In the genomic region with DNA sequence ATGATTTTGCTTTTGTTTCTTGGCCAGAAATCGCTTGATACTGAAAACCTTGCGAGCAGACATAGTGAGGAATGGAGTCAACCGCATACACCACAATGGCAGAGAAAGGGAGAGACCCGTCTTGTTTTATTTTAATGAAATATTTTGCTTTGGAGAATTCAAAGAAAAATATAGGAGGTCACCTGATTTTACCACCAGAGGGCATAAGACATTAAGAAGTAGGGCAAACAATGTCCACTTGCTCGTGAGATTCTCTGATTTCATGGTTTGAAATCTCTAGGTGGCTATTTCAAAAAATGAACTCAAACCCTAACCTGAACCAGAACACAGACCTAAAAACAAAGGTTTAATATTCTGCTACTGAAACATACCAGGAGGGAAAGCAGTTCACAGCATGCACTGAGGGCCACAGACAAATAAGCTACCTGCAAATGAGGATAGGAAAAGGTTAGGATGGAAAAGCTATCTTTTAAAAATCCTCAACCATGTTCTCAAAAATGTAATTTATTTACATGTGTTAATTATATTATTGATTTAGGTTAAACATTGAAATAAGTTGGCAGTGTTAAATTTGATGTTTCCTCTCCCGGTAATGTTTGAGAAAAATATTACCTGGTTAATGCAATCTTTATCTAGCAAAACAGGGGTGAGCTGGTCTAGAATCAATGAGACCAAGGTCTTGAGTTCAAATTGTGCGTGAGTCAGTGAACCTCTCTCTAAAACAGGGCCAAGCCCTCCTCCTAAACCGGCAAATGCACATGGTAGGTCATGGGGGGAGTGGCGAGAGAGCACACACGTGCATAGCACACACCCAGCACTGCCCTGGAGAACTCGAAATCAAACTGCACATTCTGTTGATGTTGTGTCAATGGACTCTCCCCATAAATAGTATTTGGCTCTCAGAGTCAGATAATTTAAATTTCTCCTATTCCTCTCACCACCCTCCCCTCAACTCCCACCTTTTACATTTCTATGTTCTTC, we compare ENCODE assay signal across 11 cellular contexts. TPM values are rescaled to one million over a fixed set of nuclear protein-coding genes. Genes with fewer than 3 reads are reported as not detected.
A peak's percentile ranks its signal among the peaks of the same experiment; 100 is the strongest.
DNase-seq lines count a peak whose midpoint lies in the region; ATAC-seq, FAIRE-seq and TF ChIP-seq lines count a peak whose summit lies in the region.
"Had no signal": no experiment of that assay in that cellular context is flagged by ENCODE, and none has a peak within 500 bp of the region (broad histone marks: within the 10 kb centered on the region; RNA-seq: fewer than 3 reads in every experiment).

No MANE protein-coding gene starts in this region.

- ATAC-seq in HCT116 (peak; percentile 58), GM19351 (IDR thresholded peaks at IDR 0.05; ENCODE audit: unreplicated experiment) (no peak), HG02840 (IDR thresholded peaks at IDR 0.05; ENCODE audit: low FRiP score, unreplicated experiment) (no peak), left colon (no peak)

- no peaks in the 10 kb centered on the region for H3K79me2 ChIP-seq in HCT116 (ENCODE audit: insufficient read depth, low read length)

- no peak for TF ChIP-seq POLR2A in HCT116 (IDR thresholded peaks at IDR 0.05; ENCODE audit: borderline replicate concordance, extremely low read depth, insufficient read depth, insufficient read length)

- H3K9me2 ChIP-seq in HCT116 (ENCODE audit: insufficient read depth), result no peaks in the 10 kb centered on the region

- CTCF ChIA-PET in HCT116 (lab: Charles Lee), result interaction anchor here (0.8 to 1.7 kb wide), 6 partner anchors 12 to 316 kb away, joined by 3 to 7 read pairs (median 4); a partner anchor contains a TSS

- POLR2A ChIA-PET in HCT116 (lab: Charles Lee), result no interaction called here

- H3K36me3 ChIP-seq in HCT116 (ENCODE audit: control insufficient read depth in 1 of 2, insufficient read depth in 2 of 2, low read length in 2 of 2) (no peaks in the 10 kb centered on the region), SJCRH30 (no peaks in the 10 kb centered on the region)
- H3K36me3 ChIP-seq: prostate gland had no signal

- H3K4me1 ChIP-seq in HCT116 (ENCODE audit: control insufficient read depth in 1 of 2, insufficient read depth in 2 of 2, low read length in 2 of 2) (no peaks in the 10 kb centered on the region), SJCRH30 (no peaks in the 10 kb centered on the region; the same call in 1 of the 2 replicates)
- H3K4me1 ChIP-seq: prostate gland had no signal

- RAD21 ChIA-PET in HCT116 (lab: Charles Lee; ENCODE audit: low non-redundant PET in 1 of 2, low total read pairs in 2 of 2, uncharacterized antibody in 2 of 2, unreplicated experiment in 2 of 2), result no interaction called here

- H3K9me3 ChIP-seq in HCT116 (ENCODE audit: control insufficient read depth in 1 of 2, insufficient read depth in 1 of 2, low read depth in 1 of 2, low read length in 2 of 2) (no peaks in the 10 kb centered on the region), SJCRH30 (replicated peaks) (no peaks in the 10 kb centered on the region)
- H3K9me3 ChIP-seq: prostate gland had no signal

- no peak for FAIRE-seq in D721Med (lab: Jason Lieb, UNC)
- FAIRE-seq: colon had no signal

- TF ChIP-seq CTCF in D721Med (IDR thresholded peaks at IDR 0.05; ENCODE audit: insufficient read depth, missing control alignments) (peak; percentile 20), HCT116 (IDR thresholded peaks at IDR 0.05 in 2 of 3, conservative IDR thresholded peaks at IDR 0.05 in 1 of 3; ENCODE audit: borderline replicate concordance in 1 of 3, insufficient read depth in 1 of 3, low read depth in 2 of 3, low read length in 2 of 3) (peak; percentile 36 to 62 (median 50); a peak in 5 of 6 replicates)

- intact Hi-C loops in HCT116 (cut with micrococcal nuclease), result loop anchor here (2.0 kb wide), 2 partner anchors 157 to 645 kb away; a partner anchor contains a TSS
- intact Hi-C loops in left colon (cut with DNase I, micrococcal nuclease), result no loop called here

- TF ChIP-seq RAD21 in HCT116 (IDR thresholded peaks at IDR 0.05; ENCODE audit: low read depth), result peak; percentile 57

- no TSS peak for BruUV-seq in HCT116 (replicated peaks; lab: Mats Ljungman, UMichigan)

- H4K20me1 ChIP-seq in HCT116 (ENCODE audit: insufficient read depth), result no peaks in the 10 kb centered on the region

- H3K27me3 ChIP-seq in HCT116 (ENCODE audit: insufficient read depth, low read length) (no peaks in the 10 kb centered on the region), SJCRH30 (no peaks in the 10 kb centered on the region)

- H3K4me3 ChIP-seq in HCT116 (replicated peaks in 1 of 2; ENCODE audit: low read depth in 1 of 2, low read length in 2 of 2) (no peak overlapping the region), SJCRH30 (no peak overlapping the region)
- H3K4me3 ChIP-seq: prostate gland, SK-N-MC had no signal

- no peak overlapping the region for H3K9ac ChIP-seq in HCT116 (ENCODE audit: low read length)

- H2AFZ ChIP-seq in HCT116 (ENCODE audit: low read depth, low read length, poor library complexity, severe bottlenecking), result peak overlapping the region; percentile 91

- no peak overlapping the region for H3K4me2 ChIP-seq in HCT116 (ENCODE audit: low read length)

- no peak for DNase-seq in D721Med (ENCODE audit: insufficient read length, low spot score)
- no peak for DNase-seq in HCT116 (ENCODE audit: low read depth, low spot score)
- DNase-seq in SJCRH30, result peak; percentile 8 to 65
- peak; percentile 10 for DNase-seq in kidney glomerular epithelial cell (lab: John Stamatoyannopoulos, UW)
- no peak for DNase-seq in activated naive CD4-positive, alpha-beta T cell treated with anti-CD3 and anti-CD28 coated beads, Interleukin-2, amount 50 U/mL, for 16 hours
- DNase-seq in left colon, result no peak

- no peak overlapping the region for H3K27ac ChIP-seq in HCT116 (ENCODE audit: low read depth, low read length)
- H3K27ac ChIP-seq in SJCRH30, result no peak overlapping the region
- H3K27ac ChIP-seq: prostate gland, SK-N-MC had no signal

TF ChIP-seq in HCT116, 20 proteins besides CTCF, POLR2A, EP300 and RAD21 (continues in another document):
- TF ChIP-seq JUND (IDR thresholded peaks at IDR 0.05) (no peak), ZNF274 (IDR thresholded peaks at IDR 0.05; ENCODE audit: low read depth, low read length) (no peak), ZFX (IDR thresholded peaks at IDR 0.05) (no peak), TCF7L2 (IDR thresholded peaks at IDR 0.05; ENCODE audit: borderline replicate concordance, extremely low read depth, insufficient read depth, insufficient read length) (no peak), EZH2phosphoT487 (IDR thresholded peaks at IDR 0.05; ENCODE audit: borderline replicate concordance) (no peak), ELF1 (IDR thresholded peaks at IDR 0.05; ENCODE audit: borderline replicate concordance, low read depth) (no peak), SRF (IDR thresholded peaks at IDR 0.05; ENCODE audit: low read depth) (no peak), SIN3A (IDR thresholded peaks at IDR 0.05; ENCODE audit: low read depth) (no peak), EZH2 (IDR thresholded peaks at IDR 0.05) (no peak), CEBPB (IDR thresholded peaks at IDR 0.05; ENCODE audit: low read depth) (no peak), FOSL1 (IDR thresholded peaks at IDR 0.05; ENCODE audit: low read depth) (no peak), SP1 (IDR thresholded peaks at IDR 0.05; ENCODE audit: low read depth) (no peak), YY1 (IDR thresholded peaks at IDR 0.05; ENCODE audit: extremely low read depth, insufficient replicate concordance, low read depth, low read length) (no peak), CBX3 (IDR thresholded peaks at IDR 0.05; ENCODE audit: low read depth) (no peak), EGR1 (IDR thresholded peaks at IDR 0.05; ENCODE audit: low read depth) (no peak)
- TF ChIP-seq, protein P1, sequence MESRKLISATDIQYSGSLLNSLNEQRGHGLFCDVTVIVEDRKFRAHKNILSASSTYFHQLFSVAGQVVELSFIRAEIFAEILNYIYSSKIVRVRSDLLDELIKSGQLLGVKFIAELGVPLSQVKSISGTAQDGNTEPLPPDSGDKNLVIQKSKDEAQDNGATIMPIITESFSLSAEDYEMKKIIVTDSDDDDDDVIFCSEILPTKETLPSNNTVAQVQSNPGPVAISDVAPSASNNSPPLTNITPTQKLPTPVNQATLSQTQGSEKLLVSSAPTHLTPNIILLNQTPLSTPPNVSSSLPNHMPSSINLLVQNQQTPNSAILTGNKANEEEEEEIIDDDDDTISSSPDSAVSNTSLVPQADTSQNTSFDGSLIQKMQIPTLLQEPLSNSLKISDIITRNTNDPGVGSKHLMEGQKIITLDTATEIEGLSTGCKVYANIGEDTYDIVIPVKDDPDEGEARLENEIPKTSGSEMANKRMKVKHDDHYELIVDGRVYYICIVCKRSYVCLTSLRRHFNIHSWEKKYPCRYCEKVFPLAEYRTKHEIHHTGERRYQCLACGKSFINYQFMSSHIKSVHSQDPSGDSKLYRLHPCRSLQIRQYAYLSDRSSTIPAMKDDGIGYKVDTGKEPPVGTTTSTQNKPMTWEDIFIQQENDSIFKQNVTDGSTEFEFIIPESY (IDR thresholded peaks at IDR 0.05; ENCODE audit: extremely low read depth, insufficient replicate concordance, low read length), result no peak
- TF ChIP-seq, protein P2, sequence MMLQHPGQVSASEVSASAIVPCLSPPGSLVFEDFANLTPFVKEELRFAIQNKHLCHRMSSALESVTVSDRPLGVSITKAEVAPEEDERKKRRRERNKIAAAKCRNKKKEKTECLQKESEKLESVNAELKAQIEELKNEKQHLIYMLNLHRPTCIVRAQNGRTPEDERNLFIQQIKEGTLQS (IDR thresholded peaks at IDR 0.05), result no peak
- TF ChIP-seq, protein P3, sequence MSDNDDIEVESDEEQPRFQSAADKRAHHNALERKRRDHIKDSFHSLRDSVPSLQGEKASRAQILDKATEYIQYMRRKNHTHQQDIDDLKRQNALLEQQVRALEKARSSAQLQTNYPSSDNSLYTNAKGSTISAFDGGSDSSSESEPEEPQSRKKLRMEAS (IDR thresholded peaks at IDR 0.05), result no peak

RNA-seq across cellular contexts. Expression of a gene that starts 12.5 kb away (rescaled TPM):
- not detected for total RNA-seq in HCT116 (2021; ENCODE audit: unreplicated experiment)
- not detected in 2 replicates for polyA plus RNA-seq in HCT116 (2012)
- not detected in 2 replicates for total RNA-seq in SJCRH30 (2014; rRNA removed; shearing (Covaris generic))
- under 1 TPM in 1 of 2 donors, not detected in 1; 0.56 TPM for total RNA-seq in left colon
- total RNA-seq: prostate gland had no signal

Comparison
In these comparisons a context has a peak if more than half of its experiments do, and no peak if none do; other contexts are left out.
1. DNase-seq: peak in SJCRH30 (2 of 2) and kidney glomerular epithelial cell (single experiment); none in D721Med (single experiment), HCT116 (single experiment), activated naive CD4-positive, alpha-beta T cell treated with anti-CD3 and anti-CD28 coated beads, Interleukin-2, amount 50 U/mL, for 16 hours (single experiment) and left colon (0 of 2).